8 cellular contexts compared by ENCODE assay signal in the genomic region with DNA sequence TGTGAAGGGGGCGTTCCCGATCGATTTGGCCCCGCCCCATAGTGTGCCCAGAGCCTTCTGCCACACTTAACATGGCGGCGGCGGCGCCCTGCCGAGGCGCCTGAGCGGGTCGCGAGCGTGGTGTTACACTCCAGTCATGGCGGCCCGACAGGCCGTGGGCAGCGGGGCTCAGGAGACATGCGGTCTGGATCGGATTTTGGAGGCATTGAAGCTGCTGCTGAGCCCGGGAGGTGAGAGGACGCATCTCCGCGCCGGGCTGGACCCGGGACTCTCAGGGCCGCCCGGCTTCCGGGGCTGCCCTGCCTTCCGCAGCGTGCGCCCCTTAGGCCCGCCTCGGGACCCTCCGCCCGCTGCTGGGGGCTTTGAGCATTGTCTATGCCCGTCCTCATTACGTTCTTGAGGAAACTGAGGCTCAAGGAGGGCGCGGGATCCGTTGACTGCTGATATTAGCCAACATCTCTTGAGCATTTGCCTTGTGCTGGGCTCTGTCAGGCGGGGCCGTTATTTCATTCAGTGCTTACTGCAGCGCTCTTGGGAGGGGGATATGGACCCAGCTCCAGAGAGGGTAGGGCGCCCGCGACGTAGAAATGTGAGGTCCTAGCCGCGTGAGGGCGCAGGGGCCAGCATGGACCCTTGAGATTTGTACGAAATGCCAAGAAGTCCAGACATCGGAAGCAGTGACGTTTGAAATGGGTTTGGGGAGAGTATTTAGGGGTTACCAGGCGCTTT. TPM values are rescaled to one million over a fixed set of nuclear protein-coding genes. Genes with fewer than 3 reads are reported as not detected.
DNase-seq lines count a peak whose midpoint lies in the region; ATAC-seq and TF ChIP-seq lines count a peak whose summit lies in the region.

A gene (plus strand): TSS at position 50 of the 729 bp plus-strand sequence. CDS start 87 bp downstream, at position 137.

- no peaks in the 10 kb centered on the region for H3K27me3 ChIP-seq in ascending aorta

- no peaks in the 10 kb centered on the region for H3K36me3 ChIP-seq in ascending aorta

- H3K9me3 ChIP-seq in ascending aorta = no peaks in the 10 kb centered on the region

- peak; percentile 86 for TF ChIP-seq POLR2A in GM15510 (IDR thresholded peaks at IDR 0.05; ENCODE audit: borderline replicate concordance, extremely low read depth, insufficient read length)

- no peaks in the 10 kb centered on the region for H3K4me1 ChIP-seq in ascending aorta

- no peak for TF ChIP-seq CTCF in ascending aorta (IDR thresholded peaks at IDR 0.05)

- H3K4me3 ChIP-seq in ascending aorta = peak within 1 kb of the TSS; percentile 85 to 97

- H3K27ac ChIP-seq in ascending aorta = peak within 1 kb of the TSS; percentile 87 to 94

- intact Hi-C loops in T-helper 2 cell treated with Interferon-gamma antibody and Interleukin-4, amounts not matched to agents 100 ng/mL and 5 ng/mL, for 36 hours (cut with micrococcal nuclease) = loop anchor here (2.0 kb wide), 3 partner anchors 263 to 315 kb away; a partner anchor contains a TSS
- intact Hi-C loops in ascending aorta (cut with DNase I) = loop anchor here (2.0 kb wide), 1 partner anchor 313 kb away; no protein-coding TSS in a partner anchor

- DNase-seq in NCI-H187 (lab: John Stamatoyannopoulos, UW) (peak; percentile 58 to 74), ascending aorta (ENCODE audit: low spot score in 2 of 2) (peak; percentile 40 to 91), hepatic stellate cell (ENCODE audit: low spot score) (peak; percentile 83), renal cortical epithelial cell (ENCODE audit: low read depth) (peak; percentile 40), cortex of kidney (lab: John Stamatoyannopoulos, UW) (no peak)

- peak; percentile 83 for ATAC-seq in HG02938 (IDR thresholded peaks at IDR 0.05; ENCODE audit: unreplicated experiment)

RNA-seq across cellular contexts. Expression of the gene that starts here (rescaled TPM):
- total RNA-seq in T-helper 2 cell treated with Interferon-gamma antibody and Interleukin-4, amounts not matched to agents 100 ng/mL and 5 ng/mL, for 36 hours = 24.6 and 25.3 TPM in 2 replicates
- 3.7 TPM for total RNA-seq in ascending aorta
- 18.1 and 28.5 TPM in 2 replicates for total RNA-seq in renal cortical epithelial cell
